In the genomic region with DNA sequence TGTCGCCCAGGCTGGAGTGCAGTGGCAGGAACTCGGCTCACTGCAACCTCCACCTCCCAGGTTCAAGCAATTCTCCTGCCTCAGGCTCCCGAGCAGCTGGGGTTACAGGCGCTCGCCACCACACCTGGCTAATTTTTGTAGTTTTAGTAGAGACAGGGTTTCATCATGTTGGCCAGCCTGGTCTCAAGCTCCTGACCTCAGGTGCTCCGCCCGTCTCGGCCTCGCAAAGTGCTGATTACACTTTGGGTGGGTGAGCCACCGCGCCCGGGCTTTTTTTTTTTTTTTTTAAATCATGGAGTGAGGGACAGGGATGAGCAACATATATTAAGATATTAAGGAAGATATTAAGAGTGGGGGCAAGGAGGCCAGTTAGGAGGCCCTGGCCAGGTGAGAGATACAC, we compare ENCODE assay signal across 8 cellular contexts. TPM values are rescaled to one million over a fixed set of nuclear protein-coding genes. Genes with fewer than 3 reads are reported as not detected.
DNase-seq lines count a peak whose midpoint lies in the region; TF ChIP-seq lines count a peak whose summit lies in the region.
"Not testable (repeated sequence)": the region's sequence is repeated elsewhere in the genome, so short reads cannot be mapped to it uniquely, and the experiment has no call there.

No MANE protein-coding gene starts in this region.

- H3K4me1 Mint-ChIP-seq in CD8-positive, alpha-beta memory T cell, result peaks cover 58 to 74% (median 72%) of the 10 kb centered on the region in 3 donors
- H3K4me1 Mint-ChIP-seq in IgD-negative memory B cell, result peaks cover 36 to 44% (median 38%) of the 10 kb centered on the region in 3 donors
- peaks cover 53% of the 10 kb centered on the region for H3K4me1 Mint-ChIP-seq in activated naive CD4-positive, alpha-beta T cell treated with anti-CD3 and anti-CD28 coated beads for 36 hours (ENCODE audit: low read depth)

- H3K9me2 ChIP-seq in SK-N-SH; neural cell (ENCODE audit: insufficient read depth, low read length): not testable (repeated sequence)

- H3K27me3 Mint-ChIP-seq in CD8-positive, alpha-beta memory T cell; IgD-negative memory B cell; activated naive CD4-positive, alpha-beta T cell treated with anti-CD3 and anti-CD28 coated beads for 36 hours (ENCODE audit: low read depth): not testable (repeated sequence)

- CTCF ChIA-PET in CD8-positive, alpha-beta memory T cell (lab: Charles Lee), result interaction anchor here (1.2 to 3.1 kb wide), 4 partner anchors 29 to 631 kb away, joined by 4 to 15 read pairs (median 6); partner anchors contain the start of gene TRA2B
- CTCF ChIA-PET in SK-N-SH (lab: Yijun Ruan, JAX), result interaction anchor here (1.1 to 1.4 kb wide), 2 partner anchors 253 to 460 kb away, joined by 3 read pairs; no protein-coding TSS in a partner anchor
- CTCF ChIA-PET in activated naive CD4-positive, alpha-beta T cell treated with anti-CD3 and anti-CD28 coated beads for 36 hours (lab: Charles Lee), result interaction anchor here (0.6 to 2.2 kb wide), 6 partner anchors 8 to 626 kb away, joined by 3 to 12 read pairs (median 4); no protein-coding TSS in a partner anchor

- H3K79me2 ChIP-seq in SK-N-SH (ENCODE audit: insufficient read depth) (peaks cover 50% of the 10 kb centered on the region), neural cell (replicated peaks; ENCODE audit: insufficient read depth, low read length) (peaks cover 15% of the 10 kb centered on the region)

- H3F3A ChIP-seq in SK-N-SH (replicated peaks; ENCODE audit: insufficient read depth); neural cell (ENCODE audit: insufficient read depth, low read length, poor library complexity, severe bottlenecking): not testable (repeated sequence)

- H3K4me3 Mint-ChIP-seq in CD8-positive, alpha-beta memory T cell, result peak overlapping the region; percentile 86 to 99 (median 89)
- H3K4me3 Mint-ChIP-seq in IgD-negative memory B cell, result peak overlapping the region; percentile 93 to 97 (median 94)
- H3K4me3 Mint-ChIP-seq in activated naive CD4-positive, alpha-beta T cell treated with anti-CD3 and anti-CD28 coated beads for 36 hours, result peak overlapping the region; percentile 95

- H3K4me3 ChIP-seq in CD8-positive, alpha-beta memory T cell (ENCODE audit: low read length), result peak overlapping the region; percentile 77
- H3K4me3 ChIP-seq in SK-N-SH (ENCODE audit: low read depth in 2 of 2, low read length in 1 of 2) (peak overlapping the region; percentile 86 to 96), ectodermal cell (ENCODE audit: insufficient read depth, low read depth, low read length) (peak overlapping the region; percentile 83), iPS-18c (ENCODE audit: insufficient read depth, low read depth, low read length) (peak overlapping the region; percentile 65), neural cell (ENCODE audit: low read length) (peak overlapping the region; percentile 81), stomach (peak overlapping the region in 3 of 4 donors; percentile 82 to 92 (median 83))

- POLR2A ChIA-PET in CD8-positive, alpha-beta memory T cell (lab: Charles Lee), result interaction anchor here (0.6 to 4.3 kb wide), 6 partner anchors 16 to 647 kb away, joined by 3 to 35 read pairs (median 6); partner anchors contain the start of genes EIF4A2 and TRA2B
- POLR2A ChIA-PET in SK-N-SH (lab: Yijun Ruan, JAX), result not testable (repeated sequence)

- not testable (repeated sequence) for DNase-seq in CD8-positive, alpha-beta memory T cell; SK-N-SH; activated naive CD4-positive, alpha-beta T cell treated with anti-CD3 and anti-CD28 coated beads for 36 hours; stomach

- not testable (repeated sequence) for TF ChIP-seq CTCF in SK-N-SH (IDR thresholded peaks at IDR 0.05); neural cell (IDR thresholded peaks at IDR 0.05; ENCODE audit: poor library complexity, severe bottlenecking); stomach (IDR thresholded peaks at IDR 0.05)

- H3K27ac Mint-ChIP-seq in CD8-positive, alpha-beta memory T cell, result peak overlapping the region in 7 of 8 donors; percentile 93 to 100 (median 98)
- peak overlapping the region; percentile 94 to 98 (median 96) for H3K27ac Mint-ChIP-seq in IgD-negative memory B cell
- H3K27ac Mint-ChIP-seq in activated naive CD4-positive, alpha-beta T cell treated with anti-CD3 and anti-CD28 coated beads for 36 hours, result peak overlapping the region; percentile 85

- H3K9me3 Mint-ChIP-seq in CD8-positive, alpha-beta memory T cell; IgD-negative memory B cell; activated naive CD4-positive, alpha-beta T cell treated with anti-CD3 and anti-CD28 coated beads for 36 hours: not testable (repeated sequence)

- H3K27me3 ChIP-seq in CD8-positive, alpha-beta memory T cell (ENCODE audit: insufficient read depth, low read length, poor library complexity, severe bottlenecking); SK-N-SH (ENCODE audit: insufficient read depth); ectodermal cell (ENCODE audit: control insufficient read depth, insufficient read depth, low read length, poor library complexity, severe bottlenecking); neural cell (ENCODE audit: insufficient read depth, low read depth, low read length); stomach: not testable (repeated sequence)

- not testable (repeated sequence) for TF ChIP-seq POLR2A in stomach (IDR thresholded peaks at IDR 0.05)

- peaks cover 18% of the 10 kb centered on the region for H3K36me3 ChIP-seq in CD8-positive, alpha-beta memory T cell (ENCODE audit: insufficient read depth, low read length)
- peaks cover 15 to 22% of the 10 kb centered on the region in 2 experiments for H3K36me3 ChIP-seq in SK-N-SH (replicated peaks in 1 of 2; ENCODE audit: control insufficient read depth in 1 of 2, insufficient read depth in 2 of 2, low read length in 1 of 2)
- not testable (repeated sequence) for H3K36me3 ChIP-seq in ectodermal cell (ENCODE audit: control insufficient read depth, insufficient read depth, low read length); neural cell (ENCODE audit: insufficient read depth, low read length)
- peaks cover 14 to 24% (median 22%) of the 10 kb centered on the region in 4 donors for H3K36me3 ChIP-seq in stomach

- H3K36me3 Mint-ChIP-seq in CD8-positive, alpha-beta memory T cell, result peaks cover 0 to 43% (median 6%) of the 10 kb centered on the region in 3 donors
- H3K36me3 Mint-ChIP-seq in IgD-negative memory B cell, result not testable (repeated sequence)
- H3K36me3 Mint-ChIP-seq in activated naive CD4-positive, alpha-beta T cell treated with anti-CD3 and anti-CD28 coated beads for 36 hours (ENCODE audit: low read depth), result peaks cover 11% of the 10 kb centered on the region

- TF ChIP-seq RAD21 in SK-N-SH (IDR thresholded peaks at IDR 0.05; ENCODE audit: low read length); neural cell (conservative IDR thresholded peaks at IDR 0.05): not testable (repeated sequence)

- not testable (repeated sequence) for H4K20me1 ChIP-seq in SK-N-SH (ENCODE audit: insufficient read depth); neural cell (ENCODE audit: insufficient read depth)

- H3K4me1 ChIP-seq in CD8-positive, alpha-beta memory T cell (ENCODE audit: insufficient read depth, low read length), result peaks cover 39% of the 10 kb centered on the region
- peaks cover 16 to 17% of the 10 kb centered on the region in 2 experiments for H3K4me1 ChIP-seq in SK-N-SH (ENCODE audit: control insufficient read depth in 1 of 2, insufficient read depth in 2 of 2, low read depth in 1 of 2, low read length in 1 of 2)
- not testable (repeated sequence) for H3K4me1 ChIP-seq in ectodermal cell (ENCODE audit: control insufficient read depth, insufficient read depth, low read length)
- H3K4me1 ChIP-seq in stomach, result peaks cover 26 to 79% (median 57%) of the 10 kb centered on the region in 4 donors

- H3K27ac ChIP-seq in CD8-positive, alpha-beta memory T cell (ENCODE audit: low read depth, low read length), result peak overlapping the region; percentile 98
- H3K27ac ChIP-seq in SK-N-SH (ENCODE audit: low read depth in 2 of 2, low read length in 1 of 2); ectodermal cell (ENCODE audit: insufficient read depth, low read depth, low read length, poor library complexity, severe bottlenecking); neural cell (ENCODE audit: low read length): not testable (repeated sequence)
- peak overlapping the region in 3 of 5 donors; percentile 75 to 96 (median 96) for H3K27ac ChIP-seq in stomach

- not testable (repeated sequence) for TF ChIP-seq EP300 in SK-N-SH (IDR thresholded peaks at IDR 0.05; ENCODE audit: borderline replicate concordance in 1 of 2, low read depth in 1 of 2, low read length in 1 of 2); neural cell (conservative IDR thresholded peaks at IDR 0.05; ENCODE audit: poor library complexity, severe bottlenecking); stomach (IDR thresholded peaks at IDR 0.05)

- 64% methylated on average over 12 of the region's 12 CpGs for WGBS in SK-N-SH (ENCODE audit: low lambda C conversion rate)
- 85 to 89% methylated on average over 12 of the region's 12 CpGs for WGBS in ectodermal cell, 2 experiments
- 47 to 73% (median 63%) methylated on average over 12 of the region's 12 CpGs for WGBS in stomach, 5 donors

- H3K9me3 ChIP-seq in CD8-positive, alpha-beta memory T cell (ENCODE audit: low read length); SK-N-SH; ectodermal cell (ENCODE audit: control insufficient read depth, low read length); iPS-18c (ENCODE audit: control insufficient read depth, insufficient read depth, low read length); neural cell (ENCODE audit: low read length); stomach: not testable (repeated sequence)

- H3K4me2 ChIP-seq in SK-N-SH (peak overlapping the region; percentile 97), neural cell (ENCODE audit: low read length) (peak overlapping the region; percentile 77)

- H3K9ac ChIP-seq in SK-N-SH (peak overlapping the region; percentile 70; the same call in 1 of the 2 replicates), neural cell (ENCODE audit: low read length) (peak overlapping the region; percentile 61)

- H2AFZ ChIP-seq in SK-N-SH (ENCODE audit: low read depth), result peak overlapping the region; percentile 94; the same call in 1 of the 2 replicates
- H2AFZ ChIP-seq in neural cell (ENCODE audit: low read depth, low read length), result not testable (repeated sequence)

- intact Hi-C loops in activated naive CD4-positive, alpha-beta T cell treated with anti-CD3 and anti-CD28 coated beads for 36 hours (cut with micrococcal nuclease), result loop anchor here (5.0 kb wide), 2 partner anchors 313 to 568 kb away; partner anchors contain the start of gene RPL39L
- intact Hi-C loops in stomach (cut with DNase I; ENCODE audit: low total_unique reads), result not testable (repeated sequence)

RNA-seq across cellular contexts. Expression of gene DNAJB11, which starts 1.2 kb away (rescaled TPM):
- 10 to 100 TPM; 62.7 to 65.6 TPM for total RNA-seq in CD8-positive, alpha-beta memory T cell
- 48.9 TPM for polyA plus RNA-seq in CD8-positive, alpha-beta memory T cell
- polyA plus RNA-seq in IgD-negative memory B cell, result 45.1 TPM
- polyA plus RNA-seq in SK-N-SH (2012; rRNA removed), result 33.3 and 36.0 TPM in 2 replicates
- polyA plus RNA-seq in SK-N-SH (2012; cell fraction: cytosol; rRNA removed), result 41.9 and 50.6 TPM in 2 replicates
- polyA plus RNA-seq in SK-N-SH (2012; cell fraction: nucleus; rRNA removed), result 19.1 and 30.3 TPM in 2 replicates
- 10 to 100 TPM; 30.0 to 30.5 TPM for total RNA-seq in activated naive CD4-positive, alpha-beta T cell treated with anti-CD3 and anti-CD28 coated beads for 36 hours
- 81.0 TPM for polyA plus RNA-seq in ectodermal cell (2013, experiment 1 of 4)
- polyA plus RNA-seq in ectodermal cell (2013, experiment 2 of 4), result 76.8 TPM
- 57.8 TPM for polyA plus RNA-seq in ectodermal cell (2013, experiment 3 of 4)
- 63.9 TPM for polyA plus RNA-seq in ectodermal cell (2013, experiment 4 of 4)
- polyA plus RNA-seq in neural cell, result 100.0 and 108 TPM in 2 replicates
- 64.8 and 78.5 TPM in 2 replicates for polyA minus RNA-seq in neural cell
- total RNA-seq in stomach, result 10 to 100 TPM; 17.0 to 62.1 (median 31.6) TPM
- polyA plus RNA-seq in stomach, result 10 to 100 TPM; 17.7 to 33.9 (median 32.2) TPM

RNA-seq across cellular contexts. Expression of gene TBCCD1, which starts 2.2 kb away (rescaled TPM):
- total RNA-seq in CD8-positive, alpha-beta memory T cell, result 10 to 100 TPM; 17.6 to 18.3 TPM
- 26.0 TPM for polyA plus RNA-seq in CD8-positive, alpha-beta memory T cell
- polyA plus RNA-seq in IgD-negative memory B cell (24.6 TPM), SK-N-SH (2012; rRNA removed) (6.5 and 9.1 TPM in 2 replicates), neural cell (11.6 and 13.4 TPM in 2 replicates), stomach (1 to 10 TPM; 3.5 to 4.4 (median 4.0) TPM)
- polyA plus RNA-seq in SK-N-SH (2012; cell fraction: cytosol; rRNA removed), result 6.5 and 7.9 TPM in 2 replicates
- polyA plus RNA-seq in SK-N-SH (2012; cell fraction: nucleus; rRNA removed), result 6.2 and 12.6 TPM in 2 replicates
- 10 to 100 TPM in 1 of 2 experiments, 1 to 10 TPM in 1; 9.0 to 10.7 TPM for total RNA-seq in activated naive CD4-positive, alpha-beta T cell treated with anti-CD3 and anti-CD28 coated beads for 36 hours
- 25.3 TPM for polyA plus RNA-seq in ectodermal cell (2013, experiment 1 of 4)
- 19.3 TPM for polyA plus RNA-seq in ectodermal cell (2013, experiment 2 of 4)
- polyA plus RNA-seq in ectodermal cell (2013, experiment 3 of 4), result 17.6 TPM
- polyA plus RNA-seq in ectodermal cell (2013, experiment 4 of 4), result 18.7 TPM
- polyA minus RNA-seq in neural cell, result 17.0 and 19.0 TPM in 2 replicates
- total RNA-seq in stomach, result 10 to 100 TPM in 3 of 5 donors, 1 to 10 TPM in 2; 5.3 to 16.5 (median 10.4) TPM

RNA-seq across cellular contexts. Expression of gene CRYGS, which starts 25.2 kb away (rescaled TPM):
- total RNA-seq in CD8-positive, alpha-beta memory T cell, result 1 to 10 TPM; 2.7 to 3.0 TPM
- polyA plus RNA-seq in CD8-positive, alpha-beta memory T cell, result not detected
- polyA plus RNA-seq in IgD-negative memory B cell, result not detected
- 2.1 and 2.3 TPM in 2 replicates for polyA plus RNA-seq in SK-N-SH (2012; rRNA removed)
- polyA plus RNA-seq in SK-N-SH (2012; cell fraction: cytosol; rRNA removed), result 0.09 and 0.22 TPM in 2 replicates
- polyA plus RNA-seq in SK-N-SH (2012; cell fraction: nucleus; rRNA removed), result 19.3 and 20.1 TPM in 2 replicates
- total RNA-seq in activated naive CD4-positive, alpha-beta T cell treated with anti-CD3 and anti-CD28 coated beads for 36 hours, result 1 to 10 TPM; 1.5 to 1.8 TPM
- polyA plus RNA-seq in ectodermal cell (2013, experiment 1 of 4), result 3.3 TPM
- polyA plus RNA-seq in ectodermal cell (2013, experiment 2 of 4), result 3.8 TPM
- polyA plus RNA-seq in ectodermal cell (2013, experiment 3 of 4), result 1.5 TPM
- 3.0 TPM for polyA plus RNA-seq in ectodermal cell (2013, experiment 4 of 4)
- 6.7 and 7.7 TPM in 2 replicates for polyA plus RNA-seq in neural cell
- polyA minus RNA-seq in neural cell, result 2.4 TPM in 2 replicates
- total RNA-seq in stomach, result 1 to 10 TPM in 3 of 5 donors, not detected in 2; 1.8 to 4.3 (median 2.8) TPM
- 1 to 10 TPM; 5.0 to 6.6 (median 5.9) TPM for polyA plus RNA-seq in stomach

RNA-seq across cellular contexts. Expression of gene AHSG, which starts 43.5 kb away (rescaled TPM):
- not detected for total RNA-seq in CD8-positive, alpha-beta memory T cell
- polyA plus RNA-seq in CD8-positive, alpha-beta memory T cell, result not detected
- not detected for polyA plus RNA-seq in IgD-negative memory B cell
- not detected in 2 replicates for polyA plus RNA-seq in SK-N-SH (2012; rRNA removed)
- not detected in 2 replicates for polyA plus RNA-seq in SK-N-SH (2012; cell fraction: cytosol; rRNA removed)
- not detected in 2 replicates for polyA plus RNA-seq in SK-N-SH (2012; cell fraction: nucleus; rRNA removed)
- not detected for total RNA-seq in activated naive CD4-positive, alpha-beta T cell treated with anti-CD3 and anti-CD28 coated beads for 36 hours
- polyA plus RNA-seq in ectodermal cell (2013, experiment 1 of 4), result not detected
- polyA plus RNA-seq in ectodermal cell (2013, experiment 2 of 4), result 0.34 TPM
- 0.27 TPM for polyA plus RNA-seq in ectodermal cell (2013, experiment 3 of 4)
- 0.24 TPM for polyA plus RNA-seq in ectodermal cell (2013, experiment 4 of 4)
- 0.40 and 1.1 TPM in 2 replicates for polyA plus RNA-seq in neural cell
- polyA minus RNA-seq in neural cell, result 0.97 and 1.6 TPM in 2 replicates
- total RNA-seq in stomach, result under 1 TPM in 1 of 5 donors, not detected in 4; 0.92 TPM
- not detected for polyA plus RNA-seq in stomach
